1 cellular context compared by ENCODE assay signal in genomic region chr17:63842540-63843386, GRCh38.
TF ChIP-seq lines count a peak whose summit lies in the region.

SMARCD2 (minus strand) TSS chr17:63842685; CDS start chr17:63842674, 11 bp downstream.

TF ChIP-seq in HepG2, 621 proteins besides CTCF, POLR2A, EP300 and RAD21 (continued from another document and continues in another):
- TF ChIP-seq HOMEZ (CRISPR knock-in tag; IDR thresholded peaks at IDR 0.05; ENCODE audit: low read depth) (peak; percentile 81), PRDM10 (CRISPR knock-in tag; IDR thresholded peaks at IDR 0.05; ENCODE audit: low read depth) (peak; percentile 61; the same call in 1 of the 2 replicates), STAT6 (CRISPR knock-in tag; IDR thresholded peaks at IDR 0.05; ENCODE audit: borderline replicate concordance) (peak; percentile 98; the same call in 1 of the 2 replicates), ADNP (CRISPR knock-in tag; IDR thresholded peaks at IDR 0.05) (peak; percentile 96; the same call in 1 of the 2 replicates), ZMYM2 (CRISPR knock-in tag; IDR thresholded peaks at IDR 0.05) (no peak), PRDM4 (CRISPR knock-in tag; IDR thresholded peaks at IDR 0.05; ENCODE audit: borderline replicate concordance) (no peak), FOXP1 (IDR thresholded peaks at IDR 0.05) (no peak; the same call in 1 of the 2 replicates), FOXP1 (CRISPR knock-in tag; IDR thresholded peaks at IDR 0.05) (peak; percentile 59), HNF4A (CRISPR knock-in tag; IDR thresholded peaks at IDR 0.05) (peak; percentile 58), SIX1 (CRISPR knock-in tag; IDR thresholded peaks at IDR 0.05; ENCODE audit: borderline replicate concordance) (peak; percentile 86), ZNF619 (CRISPR knock-in tag; IDR thresholded peaks at IDR 0.05) (0 out of 2 replicates have a peak, but pooled peaks have one; percentile 72), KLF9 (CRISPR knock-in tag; IDR thresholded peaks at IDR 0.05; ENCODE audit: low read depth) (peak; percentile 91; the same call in 1 of the 2 replicates), HIC2 (CRISPR knock-in tag; IDR thresholded peaks at IDR 0.05; ENCODE audit: low read depth) (peak; percentile 21; the same call in 1 of the 2 replicates), KIAA2018 (CRISPR knock-in tag; IDR thresholded peaks at IDR 0.05; ENCODE audit: borderline replicate concordance) (0 out of 2 replicates have a peak, but pooled peaks have one; percentile 88), ZNF773 (CRISPR knock-in tag; IDR thresholded peaks at IDR 0.05; ENCODE audit: borderline replicate concordance) (peak; percentile 98), THAP8 (CRISPR knock-in tag; IDR thresholded peaks at IDR 0.05; ENCODE audit: borderline replicate concordance) (peak; percentile 6; the same call in 1 of the 2 replicates), ZNF253 (CRISPR knock-in tag; IDR thresholded peaks at IDR 0.05; ENCODE audit: borderline replicate concordance) (no peak), KLF6 (CRISPR knock-in tag; IDR thresholded peaks at IDR 0.05) (peak; percentile 95), TBL1XR1 (IDR thresholded peaks at IDR 0.05; ENCODE audit: borderline replicate concordance, low read length, partially characterized antibody) (peak; percentile 78), ZNF558 (CRISPR knock-in tag; IDR thresholded peaks at IDR 0.05; ENCODE audit: borderline replicate concordance) (peak; percentile 93; the same call in 1 of the 2 replicates), ZNF282 (IDR thresholded peaks at IDR 0.05; ENCODE audit: partially characterized antibody) (no peak), ATAD3A (CRISPR knock-in tag; IDR thresholded peaks at IDR 0.05) (no peak), ZNF382 (CRISPR knock-in tag; IDR thresholded peaks at IDR 0.05; ENCODE audit: borderline replicate concordance) (no peak), ZSCAN29 (CRISPR knock-in tag; conservative IDR thresholded peaks at IDR 0.05) (peak; percentile 69; the same call in 1 of the 2 replicates), ZNF883 (CRISPR knock-in tag; IDR thresholded peaks at IDR 0.05; ENCODE audit: not compliant biosample characterization) (peak; percentile 84), PPARG (CRISPR knock-in tag; conservative IDR thresholded peaks at IDR 0.05) (peak; percentile 65), HNRNPL (IDR thresholded peaks at IDR 0.05; ENCODE audit: low read depth, low read length) (no peak), ATM (IDR thresholded peaks at IDR 0.05; ENCODE audit: borderline replicate concordance) (no peak), KDM6A (CRISPR knock-in tag; IDR thresholded peaks at IDR 0.05; ENCODE audit: low read depth) (no peak), ZFP62 (CRISPR knock-in tag; IDR thresholded peaks at IDR 0.05) (peak; percentile 41; the same call in 1 of the 2 replicates), U2AF1 (optimal IDR thresholded peaks at IDR 0.05; ENCODE audit: low read depth, low read length) (peak; percentile 99), ZGPAT (CRISPR knock-in tag; IDR thresholded peaks at IDR 0.05) (peak; percentile 100), TOE1 (CRISPR knock-in tag; IDR thresholded peaks at IDR 0.05) (peak; percentile 94; the same call in 1 of the 2 replicates)
